ENCODE assay signal across 7 cellular contexts in genomic region chr16:11327277-11328171, GRCh38. TPM values are rescaled to one million over a fixed set of nuclear protein-coding genes. Genes with fewer than 3 reads are reported as not detected.
DNase-seq lines count a peak whose midpoint lies in the region; ATAC-seq and TF ChIP-seq lines count a peak whose summit lies in the region.

No MANE protein-coding gene starts in this region.

- H2BK15ac ChIP-seq in neuronal stem cell (ENCODE audit: low read length), result peak overlapping the region; percentile 94

- TF ChIP-seq CTCF in omental fat pad (IDR thresholded peaks at IDR 0.05), result no peak

- H3K36me3 Mint-ChIP-seq in activated T-helper 1 cell treated with anti-CD3 and anti-CD28 coated beads, Interleukin-12 subunit alpha, Interleukin-12 subunit beta, Interleukin-2, Interleukin-4 antibody, amounts not matched to agents 30 ng/mL and 10 ng/mL and 1 ng/mL, durations not matched to agents 14 hours and 24 hours and 36 hours (ENCODE audit: low read depth), result peaks cover 3% of the 10 kb centered on the region

- H2AK5ac ChIP-seq in neuronal stem cell (ENCODE audit: low read depth, low read length), result peak overlapping the region; percentile 95

- DNase-seq in activated T-helper 1 cell treated with anti-CD3 and anti-CD28 coated beads, Interleukin-12 subunit alpha, Interleukin-12 subunit beta, Interleukin-2, Interleukin-4 antibody, amounts not matched to agents 30 ng/mL and 10 ng/mL and 1 ng/mL, durations not matched to agents 14 hours and 24 hours and 36 hours (ENCODE audit: low spot score), result no peak
- DNase-seq in neuronal stem cell (ENCODE audit: low spot score) (no peak), omental fat pad (ENCODE audit: low spot score) (no peak), NCI-H2196 treated with DMSO at 0.1 percent for 48 hours (lab: John Stamatoyannopoulos, UW; ENCODE audit: unreplicated experiment) (no peak), HuH-7 (ENCODE audit: low spot score) (no peak)

- peaks cover 5% of the 10 kb centered on the region for H3K27me3 Mint-ChIP-seq in activated T-helper 1 cell treated with anti-CD3 and anti-CD28 coated beads, Interleukin-12 subunit alpha, Interleukin-12 subunit beta, Interleukin-2, Interleukin-4 antibody, amounts not matched to agents 30 ng/mL and 10 ng/mL and 1 ng/mL, durations not matched to agents 14 hours and 24 hours and 36 hours (ENCODE audit: insufficient read depth)

- peak overlapping the region; percentile 35 for H2BK120ac ChIP-seq in neuronal stem cell (ENCODE audit: low read depth, low read length)

- no peak overlapping the region for H3K4me2 ChIP-seq in neuronal stem cell (ENCODE audit: insufficient read depth, low read length, poor library complexity, severe bottlenecking)

- no peak overlapping the region for H2AFZ ChIP-seq in neuronal stem cell (ENCODE audit: low read length)

- H4K8ac ChIP-seq in neuronal stem cell (ENCODE audit: low read depth, low read length), result peak overlapping the region; percentile 74

- H2BK12ac ChIP-seq in neuronal stem cell (ENCODE audit: low read length), result peak overlapping the region; percentile 91

- intact Hi-C loops in activated T-helper 1 cell treated with anti-CD3 and anti-CD28 coated beads, Interleukin-12 subunit alpha, Interleukin-12 subunit beta, Interleukin-2, Interleukin-4 antibody, amounts not matched to agents 30 ng/mL and 10 ng/mL and 1 ng/mL, durations not matched to agents 14 hours and 24 hours and 36 hours (cut with micrococcal nuclease), result loop anchor here (1.0 kb wide), 3 partner anchors 16 to 27 kb away; partner anchors contain the start of gene RMI2

- peaks cover 11 to 21% of the 10 kb centered on the region in 2 donors for H3K4me1 ChIP-seq in neuronal stem cell (ENCODE audit: control insufficient read depth in 2 of 2, insufficient read depth in 1 of 2, low read depth in 1 of 2, low read length in 2 of 2)

- H3K36me3 ChIP-seq in neuronal stem cell (replicated peaks in 1 of 2; ENCODE audit: control insufficient read depth in 2 of 2, insufficient read depth in 2 of 2, low read length in 2 of 2), result no peaks in the 10 kb centered on the region

- H3K4me1 Mint-ChIP-seq in activated T-helper 1 cell treated with anti-CD3 and anti-CD28 coated beads, Interleukin-12 subunit alpha, Interleukin-12 subunit beta, Interleukin-2, Interleukin-4 antibody, amounts not matched to agents 30 ng/mL and 10 ng/mL and 1 ng/mL, durations not matched to agents 14 hours and 24 hours and 36 hours (ENCODE audit: low read depth), result peaks cover 70% of the 10 kb centered on the region

- H3K79me1 ChIP-seq in neuronal stem cell (ENCODE audit: low read depth, low read length), result peaks cover 2% of the 10 kb centered on the region

- peak overlapping the region; percentile 91 for H3K18ac ChIP-seq in neuronal stem cell (ENCODE audit: low read length)

- peak overlapping the region; percentile 81 for H3K23ac ChIP-seq in neuronal stem cell (ENCODE audit: low read depth, low read length, poor library complexity)

- H4K91ac ChIP-seq in neuronal stem cell (ENCODE audit: low read depth, low read length, poor library complexity), result peak overlapping the region; percentile 11

- no peaks in the 10 kb centered on the region for H3K9me3 ChIP-seq in neuronal stem cell (replicated peaks in 1 of 2; ENCODE audit: control insufficient read depth in 2 of 2, insufficient read depth in 1 of 2, low read depth in 1 of 2, low read length in 2 of 2)

- no peaks in the 10 kb centered on the region for H3K27me3 ChIP-seq in neuronal stem cell (ENCODE audit: control insufficient read depth in 3 of 3, insufficient read depth in 3 of 3, low read depth in 1 of 3, low read length in 3 of 3)

- no peak overlapping the region for H3K4me3 ChIP-seq in neuronal stem cell (ENCODE audit: low read length in 2 of 2)

- peak; percentile 7 for TF ChIP-seq POLR2A in GM18526 (IDR thresholded peaks at IDR 0.05; ENCODE audit: extremely low read depth, insufficient read length)

- H3K27ac Mint-ChIP-seq in activated T-helper 1 cell treated with anti-CD3 and anti-CD28 coated beads, Interleukin-12 subunit alpha, Interleukin-12 subunit beta, Interleukin-2, Interleukin-4 antibody, amounts not matched to agents 30 ng/mL and 10 ng/mL and 1 ng/mL, durations not matched to agents 14 hours and 24 hours and 36 hours, result peak overlapping the region; percentile 8

- peak; percentile 41 for ATAC-seq in HG02610 (IDR thresholded peaks at IDR 0.05; ENCODE audit: unreplicated experiment)
- no peak for ATAC-seq in omental fat pad (ENCODE audit: low FRiP score)

- H2BK5ac ChIP-seq in neuronal stem cell (ENCODE audit: low read length), result peak overlapping the region; percentile 44

- H3K14ac ChIP-seq in neuronal stem cell (ENCODE audit: low read length), result peak overlapping the region; percentile 11

- no CpG with 5 or more reads among the region's 23 CpGs for WGBS in neuronal stem cell (ENCODE audit: extremely low coverage in 2 of 2, insufficient read length in 2 of 2, insufficient replicate concordance in 1 of 2), 2 donors

- H3K4ac ChIP-seq in neuronal stem cell (ENCODE audit: low read length), result peak overlapping the region; percentile 19

- peak overlapping the region; percentile 50 for H3K4me3 Mint-ChIP-seq in activated T-helper 1 cell treated with anti-CD3 and anti-CD28 coated beads, Interleukin-12 subunit alpha, Interleukin-12 subunit beta, Interleukin-2, Interleukin-4 antibody, amounts not matched to agents 30 ng/mL and 10 ng/mL and 1 ng/mL, durations not matched to agents 14 hours and 24 hours and 36 hours

- H3K27ac ChIP-seq in neuronal stem cell (replicated peaks; ENCODE audit: low read length), result no peak overlapping the region

- peak overlapping the region; percentile 38 for H3K9ac ChIP-seq in neuronal stem cell (ENCODE audit: low read depth, low read length, poor library complexity)

- H3K9me3 Mint-ChIP-seq in activated T-helper 1 cell treated with anti-CD3 and anti-CD28 coated beads, Interleukin-12 subunit alpha, Interleukin-12 subunit beta, Interleukin-2, Interleukin-4 antibody, amounts not matched to agents 30 ng/mL and 10 ng/mL and 1 ng/mL, durations not matched to agents 14 hours and 24 hours and 36 hours, result peaks cover 10% of the 10 kb centered on the region

RNA-seq across cellular contexts. Expression of gene RMI2, which starts 17.7 kb away (rescaled TPM):
- 49.8 and 55.7 TPM in 2 replicates for total RNA-seq in activated T-helper 1 cell treated with anti-CD3 and anti-CD28 coated beads, Interleukin-12 subunit alpha, Interleukin-12 subunit beta, Interleukin-2, Interleukin-4 antibody, amounts not matched to agents 30 ng/mL and 10 ng/mL and 1 ng/mL, durations not matched to agents 14 hours and 24 hours and 36 hours
- 48.2 TPM for polyA plus RNA-seq in neuronal stem cell (2013, experiment 1 of 2)
- polyA plus RNA-seq in neuronal stem cell (2013, experiment 2 of 2), result 49.5 TPM
- 1 to 10 TPM in 2 of 4 donors, under 1 TPM in 1, not detected in 1; 0.72 to 1.7 (median 1.2) TPM for total RNA-seq in omental fat pad

RNA-seq across cellular contexts. Expression of gene PRM1, which starts 46.4 kb away (rescaled TPM):
- not detected in 2 replicates for total RNA-seq in activated T-helper 1 cell treated with anti-CD3 and anti-CD28 coated beads, Interleukin-12 subunit alpha, Interleukin-12 subunit beta, Interleukin-2, Interleukin-4 antibody, amounts not matched to agents 30 ng/mL and 10 ng/mL and 1 ng/mL, durations not matched to agents 14 hours and 24 hours and 36 hours
- not detected for polyA plus RNA-seq in neuronal stem cell (2013, experiment 1 of 2)
- not detected for polyA plus RNA-seq in neuronal stem cell (2013, experiment 2 of 2)
- not detected for total RNA-seq in omental fat pad

RNA-seq across cellular contexts. Expression of gene PRM2, which starts 51.2 kb away (rescaled TPM):
- total RNA-seq in activated T-helper 1 cell treated with anti-CD3 and anti-CD28 coated beads, Interleukin-12 subunit alpha, Interleukin-12 subunit beta, Interleukin-2, Interleukin-4 antibody, amounts not matched to agents 30 ng/mL and 10 ng/mL and 1 ng/mL, durations not matched to agents 14 hours and 24 hours and 36 hours, result not detected in 2 replicates
- polyA plus RNA-seq in neuronal stem cell (2013, experiment 1 of 2), result not detected
- polyA plus RNA-seq in neuronal stem cell (2013, experiment 2 of 2), result not detected
- total RNA-seq in omental fat pad, result not detected

RNA-seq across cellular contexts. Expression of gene PRM3, which starts 54.1 kb away (rescaled TPM):
- not detected in 2 replicates for total RNA-seq in activated T-helper 1 cell treated with anti-CD3 and anti-CD28 coated beads, Interleukin-12 subunit alpha, Interleukin-12 subunit beta, Interleukin-2, Interleukin-4 antibody, amounts not matched to agents 30 ng/mL and 10 ng/mL and 1 ng/mL, durations not matched to agents 14 hours and 24 hours and 36 hours
- polyA plus RNA-seq in neuronal stem cell (2013, experiment 1 of 2), result not detected
- polyA plus RNA-seq in neuronal stem cell (2013, experiment 2 of 2), result not detected
- total RNA-seq in omental fat pad, result not detected

RNA-seq across cellular contexts. Expression of gene TNP2, which starts 58.4 kb away (rescaled TPM):
- not detected in 2 replicates for total RNA-seq in activated T-helper 1 cell treated with anti-CD3 and anti-CD28 coated beads, Interleukin-12 subunit alpha, Interleukin-12 subunit beta, Interleukin-2, Interleukin-4 antibody, amounts not matched to agents 30 ng/mL and 10 ng/mL and 1 ng/mL, durations not matched to agents 14 hours and 24 hours and 36 hours
- polyA plus RNA-seq in neuronal stem cell (2013, experiment 1 of 2), result not detected
- polyA plus RNA-seq in neuronal stem cell (2013, experiment 2 of 2), result not detected
- not detected for total RNA-seq in omental fat pad

Comparison
In these comparisons a context has a peak if more than half of its experiments do, and no peak if none do; other contexts are left out.
1. RNA of gene RMI2, which starts 17.7 kb away (total RNA-seq): 49.8 to 55.7 TPM in activated T-helper 1 cell treated with anti-CD3 and anti-CD28 coated beads, Interleukin-12 subunit alpha, Interleukin-12 subunit beta, Interleukin-2, Interleukin-4 antibody, amounts not matched to agents 30 ng/mL and 10 ng/mL and 1 ng/mL, durations not matched to agents 14 hours and 24 hours and 36 hours; 0.72 to 1.7 TPM in omental fat pad; every median in the first group is over 10 times any median in the second.